In the genomic region with DNA sequence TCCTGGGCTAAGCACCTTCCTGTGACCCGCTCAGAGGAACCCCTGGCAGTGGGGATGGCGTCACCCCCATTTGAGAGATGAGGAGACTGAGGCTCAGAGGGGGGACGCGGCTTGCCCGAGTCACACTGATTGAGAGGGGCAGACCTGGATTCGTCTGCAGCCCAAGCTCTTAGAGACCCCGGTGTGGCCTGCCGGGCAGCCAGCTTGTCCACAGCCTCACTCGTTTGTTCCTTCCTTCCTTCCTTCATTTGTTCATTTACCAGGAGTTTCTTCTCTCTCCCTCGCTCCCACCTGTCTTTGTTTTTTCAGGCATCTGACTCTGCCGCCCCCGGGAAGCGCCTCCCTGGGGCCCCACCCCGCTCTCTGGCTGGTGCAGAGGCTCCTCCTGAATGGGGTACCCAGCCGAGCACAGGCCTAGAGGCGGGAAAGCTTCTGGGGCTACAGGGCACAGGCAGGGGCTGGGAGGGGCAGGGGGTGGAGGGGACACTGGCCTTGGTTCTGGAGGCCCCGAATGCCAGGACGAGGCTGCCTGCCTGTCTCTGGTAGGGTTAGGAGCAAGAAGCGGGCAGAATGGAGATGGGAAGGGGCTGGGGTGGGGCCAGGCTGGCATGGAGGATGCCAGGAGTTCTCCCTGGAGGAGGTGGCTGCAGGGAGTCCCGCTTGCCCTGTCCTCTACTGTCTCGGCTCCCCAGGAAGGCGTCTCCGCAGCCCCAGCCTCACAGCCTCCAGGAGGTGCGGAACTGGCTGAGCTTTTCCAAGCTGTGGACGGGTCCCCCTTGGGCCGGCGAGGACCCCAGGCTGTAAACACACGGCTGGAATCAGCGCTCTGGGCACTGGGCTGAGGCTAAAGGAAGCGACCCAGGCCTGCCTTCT, we compare ENCODE assay signal across 17 cellular contexts.
"Had no signal": no experiment of that assay in that cellular context is flagged by ENCODE, and none has a peak within 500 bp of the region (broad histone marks: within the 10 kb centered on the region; RNA-seq: fewer than 3 reads in every experiment).

No MANE protein-coding gene starts in this region.

- H3K9me3 ChIP-seq: psoas muscle, right atrium auricular region, tibial nerve, uterus had no signal

- ATAC-seq: activated CD4-positive, CD25-positive, alpha-beta regulatory T cell treated with anti-CD3 and anti-CD28 coated beads, Interleukin-2, amount 50 U/mL, for 24 hours; activated naive CD4-positive, alpha-beta T cell treated with anti-CD3 and anti-CD28 coated beads, Interleukin-2, amount 50 U/mL, for 72 hours; left lobe of liver; naive thymus-derived CD4-positive, alpha-beta T cell; psoas muscle; T-cell had no signal

- H3K27me3 ChIP-seq: right atrium auricular region had no signal

- DNase-seq: activated CD4-positive, alpha-beta T cell treated with anti-CD3 and anti-CD28 coated beads, Interleukin-2, amount 10 ng/mL, durations not matched to agents 7 days and 5 days; activated T-cell treated with anti-CD3 and anti-CD28 coated beads, Interleukin-2, amount 50 U/mL, for 1 hour; dermis blood vessel endothelial cell; effector memory CD4-positive, alpha-beta T cell; naive thymus-derived CD4-positive, alpha-beta T cell; stimulated activated CD4-positive, alpha-beta T cell treated with anti-CD3 and anti-CD28 coated beads, Interleukin-12 subunit alpha, Interleukin-12 subunit beta, amount 100 ng/mL, for 4 hours; stimulated activated CD4-positive, alpha-beta T cell treated with anti-CD3 and anti-CD28 coated beads, Interleukin-4, amount 100 ng/mL, for 4 hours; uterus had no signal

- H3K36me3 ChIP-seq: right atrium auricular region, tibial nerve, uterus had no signal

- H3K4me1 ChIP-seq: psoas muscle, right atrium auricular region, uterus had no signal

- H3K27ac ChIP-seq: psoas muscle, right atrium auricular region, tibial nerve, uterus, VCaP had no signal

- H3K4me3 ChIP-seq: psoas muscle, right atrium auricular region, uterus had no signal

- FAIRE-seq: keratinocyte had no signal
